In the genomic region with DNA sequence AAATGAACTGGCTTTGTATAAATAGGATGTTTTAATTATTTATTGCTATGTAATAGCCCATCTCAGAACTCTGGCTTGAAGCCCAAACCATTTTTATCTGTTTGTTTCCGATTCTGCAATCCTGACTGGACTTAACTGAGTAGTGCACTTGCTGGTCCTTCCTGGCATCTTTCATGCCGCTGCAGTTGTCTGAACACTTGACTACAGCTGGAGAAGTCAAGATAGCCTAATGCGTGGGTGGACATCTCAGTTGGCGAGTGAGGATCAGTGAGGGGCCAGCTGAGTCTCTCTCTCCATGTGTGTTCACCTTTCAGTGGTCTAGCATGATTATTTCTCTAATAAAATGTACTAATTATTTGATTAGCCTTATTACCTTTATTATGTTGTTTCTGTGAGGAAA, we compare ENCODE assay signal across 1 cellular context.
TF ChIP-seq lines count a peak whose summit lies in the region.

No MANE protein-coding gene starts in this region.

TF ChIP-seq in K562, 482 proteins besides CTCF, POLR2A, EP300 and RAD21 (continued from another document and continues in another):
- TF ChIP-seq ATF3 (IDR thresholded peaks at IDR 0.05) (peak; percentile 27; the same call in 1 of the 2 replicates), ATF3 (CRISPR knock-in tag; conservative IDR thresholded peaks at IDR 0.05) (no peak), HDAC2 (IDR thresholded peaks at IDR 0.05) (0 out of 2 replicates have a peak, but pooled peaks have one; percentile 25), DMBX1 (CRISPR knock-in tag; IDR thresholded peaks at IDR 0.05; ENCODE audit: borderline replicate concordance) (no peak), GTF2F1 (IDR thresholded peaks at IDR 0.05; ENCODE audit: low read depth, low read length) (no peak), BDP1 (IDR thresholded peaks at IDR 0.05; ENCODE audit: insufficient read depth, insufficient read length) (no peak), XRCC5 (IDR thresholded peaks at IDR 0.05; ENCODE audit: low read depth, low read length) (no peak), MCM3 (IDR thresholded peaks at IDR 0.05) (no peak), JUN (IDR thresholded peaks at IDR 0.05; ENCODE audit: borderline replicate concordance, low read depth, low read length) (no peak), JUN (CRISPR knock-in tag; IDR thresholded peaks at IDR 0.05; ENCODE audit: borderline replicate concordance) (no peak), CGGBP1 (CRISPR knock-in tag; IDR thresholded peaks at IDR 0.05) (no peak), PBX2 (CRISPR knock-in tag; IDR thresholded peaks at IDR 0.05; ENCODE audit: low read depth) (no peak), PBX2 (tag; conservative IDR thresholded peaks at IDR 0.05; ENCODE audit: low read depth) (peak; percentile 61), SREBF2 (CRISPR knock-in tag; IDR thresholded peaks at IDR 0.05) (no peak), TRIM25 (IDR thresholded peaks at IDR 0.05; ENCODE audit: borderline replicate concordance) (no peak), NFE2 (IDR thresholded peaks at IDR 0.05; ENCODE audit: low read depth) (no peak), CREB3L1 (IDR thresholded peaks at IDR 0.05; ENCODE audit: borderline replicate concordance, low read depth) (no peak), SIX5 (IDR thresholded peaks at IDR 0.05; ENCODE audit: borderline replicate concordance in 1 of 2, insufficient read depth in 1 of 2, low read depth in 1 of 2, low read length in 2 of 2) (no peak), CBX3 (IDR thresholded peaks at IDR 0.05; ENCODE audit: borderline replicate concordance in 1 of 2, low read length in 2 of 2) (0 out of 3 replicates have a peak, but pooled peaks of 1 of the 2 experiments have one; percentile 19), ZKSCAN1 (IDR thresholded peaks at IDR 0.05; ENCODE audit: low read depth, low read length) (no peak), TAF1 (IDR thresholded peaks at IDR 0.05; ENCODE audit: control insufficient read depth, extremely low read depth, insufficient read depth, low read length, severe bottlenecking) (peak; percentile 34), ETV1 (tag; conservative IDR thresholded peaks at IDR 0.05; ENCODE audit: low read depth) (peak; percentile 61; the same call in 1 of the 2 replicates), ZBED1 (IDR thresholded peaks at IDR 0.05) (no peak), SMARCA5 (IDR thresholded peaks at IDR 0.05) (no peak), SMARCA4 (IDR thresholded peaks at IDR 0.05) (peak; percentile 91), ZNF79 (CRISPR knock-in tag; IDR thresholded peaks at IDR 0.05; ENCODE audit: low read depth) (no peak), DNMT1 (IDR thresholded peaks at IDR 0.05) (no peak), ZNF699 (CRISPR knock-in tag; IDR thresholded peaks at IDR 0.05; ENCODE audit: insufficient replicate concordance) (no peak), TAF15 (IDR thresholded peaks at IDR 0.05; ENCODE audit: low read depth, low read length) (no peak), U2AF1 (optimal IDR thresholded peaks at IDR 0.05; ENCODE audit: low read depth, low read length) (no peak), GTF2E2 (tag; IDR thresholded peaks at IDR 0.05) (no peak), PHB (CRISPR knock-in tag; IDR thresholded peaks at IDR 0.05) (no peak), ARID1B (IDR thresholded peaks at IDR 0.05) (peak; percentile 92), ZNF740 (CRISPR knock-in tag; IDR thresholded peaks at IDR 0.05) (no peak), ZNF740 (tag; IDR thresholded peaks at IDR 0.05) (no peak), NCOR1 (IDR thresholded peaks at IDR 0.05) (peak; percentile 88), ESRRA (IDR thresholded peaks at IDR 0.05; ENCODE audit: borderline replicate concordance, low read depth) (no peak), KAT7 (CRISPR knock-in tag; IDR thresholded peaks at IDR 0.05; ENCODE audit: borderline replicate concordance) (no peak), CBFA2T2 (conservative IDR thresholded peaks at IDR 0.05) (peak; percentile 92), TAL1 (IDR thresholded peaks at IDR 0.05) (peak; percentile 82), WHSC1 (IDR thresholded peaks at IDR 0.05; ENCODE audit: low read length) (no peak), CREM (IDR thresholded peaks at IDR 0.05; ENCODE audit: low read depth) (peak; percentile 38; the same call in 1 of the 2 replicates), KLF10 (CRISPR knock-in tag; IDR thresholded peaks at IDR 0.05) (no peak)
- TF ChIP-seq, protein P1, sequence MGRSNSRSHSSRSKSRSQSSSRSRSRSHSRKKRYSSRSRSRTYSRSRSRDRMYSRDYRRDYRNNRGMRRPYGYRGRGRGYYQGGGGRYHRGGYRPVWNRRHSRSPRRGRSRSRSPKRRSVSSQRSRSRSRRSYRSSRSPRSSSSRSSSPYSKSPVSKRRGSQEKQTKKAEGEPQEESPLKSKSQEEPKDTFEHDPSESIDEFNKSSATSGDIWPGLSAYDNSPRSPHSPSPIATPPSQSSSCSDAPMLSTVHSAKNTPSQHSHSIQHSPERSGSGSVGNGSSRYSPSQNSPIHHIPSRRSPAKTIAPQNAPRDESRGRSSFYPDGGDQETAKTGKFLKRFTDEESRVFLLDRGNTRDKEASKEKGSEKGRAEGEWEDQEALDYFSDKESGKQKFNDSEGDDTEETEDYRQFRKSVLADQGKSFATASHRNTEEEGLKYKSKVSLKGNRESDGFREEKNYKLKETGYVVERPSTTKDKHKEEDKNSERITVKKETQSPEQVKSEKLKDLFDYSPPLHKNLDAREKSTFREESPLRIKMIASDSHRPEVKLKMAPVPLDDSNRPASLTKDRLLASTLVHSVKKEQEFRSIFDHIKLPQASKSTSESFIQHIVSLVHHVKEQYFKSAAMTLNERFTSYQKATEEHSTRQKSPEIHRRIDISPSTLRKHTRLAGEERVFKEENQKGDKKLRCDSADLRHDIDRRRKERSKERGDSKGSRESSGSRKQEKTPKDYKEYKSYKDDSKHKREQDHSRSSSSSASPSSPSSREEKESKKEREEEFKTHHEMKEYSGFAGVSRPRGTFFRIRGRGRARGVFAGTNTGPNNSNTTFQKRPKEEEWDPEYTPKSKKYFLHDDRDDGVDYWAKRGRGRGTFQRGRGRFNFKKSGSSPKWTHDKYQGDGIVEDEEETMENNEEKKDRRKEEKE (IDR thresholded peaks at IDR 0.05; ENCODE audit: borderline replicate concordance in 1 of 2, control insufficient read depth in 1 of 2, low read depth in 2 of 2, low read length in 1 of 2): no peak
- TF ChIP-seq, protein P2, sequence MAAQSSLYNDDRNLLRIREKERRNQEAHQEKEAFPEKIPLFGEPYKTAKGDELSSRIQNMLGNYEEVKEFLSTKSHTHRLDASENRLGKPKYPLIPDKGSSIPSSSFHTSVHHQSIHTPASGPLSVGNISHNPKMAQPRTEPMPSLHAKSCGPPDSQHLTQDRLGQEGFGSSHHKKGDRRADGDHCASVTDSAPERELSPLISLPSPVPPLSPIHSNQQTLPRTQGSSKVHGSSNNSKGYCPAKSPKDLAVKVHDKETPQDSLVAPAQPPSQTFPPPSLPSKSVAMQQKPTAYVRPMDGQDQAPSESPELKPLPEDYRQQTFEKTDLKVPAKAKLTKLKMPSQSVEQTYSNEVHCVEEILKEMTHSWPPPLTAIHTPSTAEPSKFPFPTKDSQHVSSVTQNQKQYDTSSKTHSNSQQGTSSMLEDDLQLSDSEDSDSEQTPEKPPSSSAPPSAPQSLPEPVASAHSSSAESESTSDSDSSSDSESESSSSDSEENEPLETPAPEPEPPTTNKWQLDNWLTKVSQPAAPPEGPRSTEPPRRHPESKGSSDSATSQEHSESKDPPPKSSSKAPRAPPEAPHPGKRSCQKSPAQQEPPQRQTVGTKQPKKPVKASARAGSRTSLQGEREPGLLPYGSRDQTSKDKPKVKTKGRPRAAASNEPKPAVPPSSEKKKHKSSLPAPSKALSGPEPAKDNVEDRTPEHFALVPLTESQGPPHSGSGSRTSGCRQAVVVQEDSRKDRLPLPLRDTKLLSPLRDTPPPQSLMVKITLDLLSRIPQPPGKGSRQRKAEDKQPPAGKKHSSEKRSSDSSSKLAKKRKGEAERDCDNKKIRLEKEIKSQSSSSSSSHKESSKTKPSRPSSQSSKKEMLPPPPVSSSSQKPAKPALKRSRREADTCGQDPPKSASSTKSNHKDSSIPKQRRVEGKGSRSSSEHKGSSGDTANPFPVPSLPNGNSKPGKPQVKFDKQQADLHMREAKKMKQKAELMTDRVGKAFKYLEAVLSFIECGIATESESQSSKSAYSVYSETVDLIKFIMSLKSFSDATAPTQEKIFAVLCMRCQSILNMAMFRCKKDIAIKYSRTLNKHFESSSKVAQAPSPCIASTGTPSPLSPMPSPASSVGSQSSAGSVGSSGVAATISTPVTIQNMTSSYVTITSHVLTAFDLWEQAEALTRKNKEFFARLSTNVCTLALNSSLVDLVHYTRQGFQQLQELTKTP (IDR thresholded peaks at IDR 0.05; ENCODE audit: low read depth in 1 of 2, partially characterized antibody in 2 of 2): no peak
- TF ChIP-seq, protein P3, sequence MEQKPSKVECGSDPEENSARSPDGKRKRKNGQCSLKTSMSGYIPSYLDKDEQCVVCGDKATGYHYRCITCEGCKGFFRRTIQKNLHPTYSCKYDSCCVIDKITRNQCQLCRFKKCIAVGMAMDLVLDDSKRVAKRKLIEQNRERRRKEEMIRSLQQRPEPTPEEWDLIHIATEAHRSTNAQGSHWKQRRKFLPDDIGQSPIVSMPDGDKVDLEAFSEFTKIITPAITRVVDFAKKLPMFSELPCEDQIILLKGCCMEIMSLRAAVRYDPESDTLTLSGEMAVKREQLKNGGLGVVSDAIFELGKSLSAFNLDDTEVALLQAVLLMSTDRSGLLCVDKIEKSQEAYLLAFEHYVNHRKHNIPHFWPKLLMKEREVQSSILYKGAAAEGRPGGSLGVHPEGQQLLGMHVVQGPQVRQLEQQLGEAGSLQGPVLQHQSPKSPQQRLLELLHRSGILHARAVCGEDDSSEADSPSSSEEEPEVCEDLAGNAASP (IDR thresholded peaks at IDR 0.05): no peak
